ENCODE assay signal across 1 cellular context in the genomic region with DNA sequence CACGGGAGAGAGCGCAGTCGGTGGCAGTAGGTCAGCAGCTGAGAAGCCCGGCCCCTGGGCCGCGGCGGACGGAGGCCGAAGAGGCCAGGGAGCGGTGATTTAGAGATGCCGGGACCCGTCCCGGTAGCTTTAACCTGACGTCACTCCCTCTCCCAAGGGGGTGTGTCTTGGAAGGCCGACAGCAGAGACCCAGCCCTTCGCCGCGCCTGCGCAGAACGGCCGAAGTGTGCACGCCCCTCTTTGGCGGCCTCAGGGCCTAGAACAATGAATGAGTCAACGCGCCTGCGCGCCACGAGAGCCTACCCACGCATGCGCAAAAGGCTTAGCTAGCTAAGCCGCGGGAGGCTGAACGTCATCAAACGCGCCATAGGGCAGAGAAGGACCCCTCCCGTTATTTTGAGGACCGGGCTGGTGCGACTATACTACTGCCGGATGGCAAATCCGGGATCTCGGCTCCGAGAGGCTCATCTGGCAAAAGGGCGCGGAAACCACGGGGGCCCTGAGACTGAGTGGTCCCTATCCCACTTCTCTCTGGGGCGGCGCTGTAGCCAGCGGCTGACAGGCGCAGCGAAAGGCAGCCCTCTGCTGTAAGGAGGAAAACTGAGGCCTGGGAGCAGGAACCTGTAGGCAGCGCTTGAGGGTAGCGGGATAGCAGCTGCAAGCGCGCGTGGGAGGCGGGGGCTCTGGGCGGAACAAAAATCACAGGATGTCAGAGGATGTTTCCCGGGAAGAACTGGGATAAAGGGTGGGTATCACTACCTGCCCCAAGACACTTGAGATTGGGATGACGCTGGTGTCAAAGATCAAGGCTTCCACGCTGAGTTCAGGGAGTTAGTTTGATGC.
A peak's percentile ranks its signal among the peaks of the same experiment; 100 is the strongest.
TF ChIP-seq lines count a peak whose summit lies in the region.

A gene with protein sequence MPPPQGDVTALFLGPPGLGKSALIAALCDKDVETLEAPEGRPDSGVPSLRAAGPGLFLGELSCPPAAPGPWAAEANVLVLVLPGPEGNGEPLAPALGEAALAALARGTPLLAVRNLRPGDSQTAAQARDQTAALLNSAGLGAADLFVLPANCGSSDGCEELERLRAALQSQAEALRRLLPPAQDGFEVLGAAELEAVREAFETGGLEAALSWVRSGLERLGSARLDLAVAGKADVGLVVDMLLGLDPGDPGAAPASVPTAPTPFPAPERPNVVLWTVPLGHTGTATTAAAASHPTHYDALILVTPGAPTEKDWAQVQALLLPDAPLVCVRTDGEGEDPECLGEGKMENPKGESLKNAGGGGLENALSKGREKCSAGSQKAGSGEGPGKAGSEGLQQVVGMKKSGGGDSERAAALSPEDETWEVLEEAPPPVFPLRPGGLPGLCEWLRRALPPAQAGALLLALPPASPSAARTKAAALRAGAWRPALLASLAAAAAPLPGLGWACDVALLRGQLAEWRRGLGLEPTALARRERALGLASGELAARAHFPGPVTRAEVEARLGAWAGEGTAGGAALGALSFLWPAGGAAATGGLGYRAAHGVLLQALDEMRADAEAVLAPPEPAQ (minus strand): TSS at position 136 of the 843 bp plus-strand sequence. CDS start 796 bp downstream, outside the sequence.
A gene with protein sequence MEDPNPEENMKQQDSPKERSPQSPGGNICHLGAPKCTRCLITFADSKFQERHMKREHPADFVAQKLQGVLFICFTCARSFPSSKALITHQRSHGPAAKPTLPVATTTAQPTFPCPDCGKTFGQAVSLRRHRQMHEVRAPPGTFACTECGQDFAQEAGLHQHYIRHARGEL (plus strand): TSS at position 597 of the 843 bp plus-strand sequence. CDS start 514 bp downstream, outside the sequence.

TF ChIP-seq in HepG2, 621 proteins besides CTCF, POLR2A, EP300 and RAD21 (continued from another document and continues in another):
- TF ChIP-seq CAMTA2 (CRISPR knock-in tag; IDR thresholded peaks at IDR 0.05; ENCODE audit: borderline replicate concordance) (no peak), ZNF44 (CRISPR knock-in tag; IDR thresholded peaks at IDR 0.05) (peak; percentile 87), ZNF619 (CRISPR knock-in tag; IDR thresholded peaks at IDR 0.05) (peak; percentile 54; the same call in 1 of the 2 replicates), SIN3B (IDR thresholded peaks at IDR 0.05; ENCODE audit: low read length) (peak; percentile 90), ELF1 (CRISPR knock-in tag; IDR thresholded peaks at IDR 0.05) (peak; percentile 68), ATAD3A (CRISPR knock-in tag; IDR thresholded peaks at IDR 0.05) (no peak), THAP11 (CRISPR knock-in tag; IDR thresholded peaks at IDR 0.05) (peak; percentile 97), ZNF75D (CRISPR knock-in tag; IDR thresholded peaks at IDR 0.05; ENCODE audit: borderline replicate concordance) (no peak), KLF9 (CRISPR knock-in tag; IDR thresholded peaks at IDR 0.05; ENCODE audit: low read depth) (peak; percentile 72; the same call in 1 of the 2 replicates), TGIF2 (CRISPR knock-in tag; IDR thresholded peaks at IDR 0.05) (peak; percentile 35), ZNF124 (CRISPR knock-in tag; IDR thresholded peaks at IDR 0.05) (no peak; the same call in 1 of the 2 replicates), ZNF792 (CRISPR knock-in tag; IDR thresholded peaks at IDR 0.05) (0 out of 2 replicates have a peak, but pooled peaks have one; percentile 20), SRF (IDR thresholded peaks at IDR 0.05; ENCODE audit: low read depth, low read length) (0 out of 2 replicates have a peak, but pooled peaks have one; percentile 45), ELF3 (CRISPR knock-in tag; IDR thresholded peaks at IDR 0.05) (peak; percentile 67; the same call in 1 of the 2 replicates), ZFP36 (IDR thresholded peaks at IDR 0.05; ENCODE audit: borderline replicate concordance, low read depth, low read length, partially characterized antibody) (no peak), ESRRA (CRISPR knock-in tag; IDR thresholded peaks at IDR 0.05; ENCODE audit: low read depth) (peak; percentile 49; the same call in 1 of the 2 replicates), SPEN (CRISPR knock-in tag; IDR thresholded peaks at IDR 0.05; ENCODE audit: low read depth) (peak; percentile 73; the same call in 1 of the 2 replicates), GFI1 (CRISPR knock-in tag; IDR thresholded peaks at IDR 0.05; ENCODE audit: borderline replicate concordance) (peak; percentile 36; the same call in 1 of the 2 replicates), NFKB2 (CRISPR knock-in tag; IDR thresholded peaks at IDR 0.05; ENCODE audit: borderline replicate concordance) (peak; percentile 61; the same call in 1 of the 2 replicates), MAFF (IDR thresholded peaks at IDR 0.05; ENCODE audit: low read depth, low read length) (no peak), JUN (CRISPR knock-in tag; IDR thresholded peaks at IDR 0.05) (peak; percentile 56; the same call in 1 of the 2 replicates), RBFOX2 (IDR thresholded peaks at IDR 0.05; ENCODE audit: low read depth, low read length) (peak; percentile 49; the same call in 1 of the 2 replicates), IRF2 (CRISPR knock-in tag; IDR thresholded peaks at IDR 0.05) (peak; percentile 59; the same call in 1 of the 2 replicates), GABPB1 (CRISPR knock-in tag; IDR thresholded peaks at IDR 0.05) (peak; percentile 80), RFXAP (CRISPR knock-in tag; IDR thresholded peaks at IDR 0.05; ENCODE audit: borderline replicate concordance) (peak; percentile 79; the same call in 1 of the 2 replicates), HNRNPK (IDR thresholded peaks at IDR 0.05; ENCODE audit: low read depth, low read length, poor library complexity, severe bottlenecking) (peak; percentile 29)
- TF ChIP-seq, protein P1, sequence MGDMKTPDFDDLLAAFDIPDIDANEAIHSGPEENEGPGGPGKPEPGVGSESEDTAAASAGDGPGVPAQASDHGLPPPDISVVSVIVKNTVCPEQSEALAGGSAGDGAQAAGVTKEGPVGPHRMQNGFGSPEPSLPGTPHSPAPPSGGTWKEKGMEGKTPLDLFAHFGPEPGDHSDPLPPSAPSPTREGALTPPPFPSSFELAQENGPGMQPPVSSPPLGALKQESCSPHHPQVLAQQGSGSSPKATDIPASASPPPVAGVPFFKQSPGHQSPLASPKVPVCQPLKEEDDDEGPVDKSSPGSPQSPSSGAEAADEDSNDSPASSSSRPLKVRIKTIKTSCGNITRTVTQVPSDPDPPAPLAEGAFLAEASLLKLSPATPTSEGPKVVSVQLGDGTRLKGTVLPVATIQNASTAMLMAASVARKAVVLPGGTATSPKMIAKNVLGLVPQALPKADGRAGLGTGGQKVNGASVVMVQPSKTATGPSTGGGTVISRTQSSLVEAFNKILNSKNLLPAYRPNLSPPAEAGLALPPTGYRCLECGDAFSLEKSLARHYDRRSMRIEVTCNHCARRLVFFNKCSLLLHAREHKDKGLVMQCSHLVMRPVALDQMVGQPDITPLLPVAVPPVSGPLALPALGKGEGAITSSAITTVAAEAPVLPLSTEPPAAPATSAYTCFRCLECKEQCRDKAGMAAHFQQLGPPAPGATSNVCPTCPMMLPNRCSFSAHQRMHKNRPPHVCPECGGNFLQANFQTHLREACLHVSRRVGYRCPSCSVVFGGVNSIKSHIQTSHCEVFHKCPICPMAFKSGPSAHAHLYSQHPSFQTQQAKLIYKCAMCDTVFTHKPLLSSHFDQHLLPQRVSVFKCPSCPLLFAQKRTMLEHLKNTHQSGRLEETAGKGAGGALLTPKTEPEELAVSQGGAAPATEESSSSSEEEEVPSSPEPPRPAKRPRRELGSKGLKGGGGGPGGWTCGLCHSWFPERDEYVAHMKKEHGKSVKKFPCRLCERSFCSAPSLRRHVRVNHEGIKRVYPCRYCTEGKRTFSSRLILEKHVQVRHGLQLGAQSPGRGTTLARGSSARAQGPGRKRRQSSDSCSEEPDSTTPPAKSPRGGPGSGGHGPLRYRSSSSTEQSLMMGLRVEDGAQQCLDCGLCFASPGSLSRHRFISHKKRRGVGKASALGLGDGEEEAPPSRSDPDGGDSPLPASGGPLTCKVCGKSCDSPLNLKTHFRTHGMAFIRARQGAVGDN (CRISPR knock-in tag; IDR thresholded peaks at IDR 0.05) = peak; percentile 75
- TF ChIP-seq, protein P2, sequence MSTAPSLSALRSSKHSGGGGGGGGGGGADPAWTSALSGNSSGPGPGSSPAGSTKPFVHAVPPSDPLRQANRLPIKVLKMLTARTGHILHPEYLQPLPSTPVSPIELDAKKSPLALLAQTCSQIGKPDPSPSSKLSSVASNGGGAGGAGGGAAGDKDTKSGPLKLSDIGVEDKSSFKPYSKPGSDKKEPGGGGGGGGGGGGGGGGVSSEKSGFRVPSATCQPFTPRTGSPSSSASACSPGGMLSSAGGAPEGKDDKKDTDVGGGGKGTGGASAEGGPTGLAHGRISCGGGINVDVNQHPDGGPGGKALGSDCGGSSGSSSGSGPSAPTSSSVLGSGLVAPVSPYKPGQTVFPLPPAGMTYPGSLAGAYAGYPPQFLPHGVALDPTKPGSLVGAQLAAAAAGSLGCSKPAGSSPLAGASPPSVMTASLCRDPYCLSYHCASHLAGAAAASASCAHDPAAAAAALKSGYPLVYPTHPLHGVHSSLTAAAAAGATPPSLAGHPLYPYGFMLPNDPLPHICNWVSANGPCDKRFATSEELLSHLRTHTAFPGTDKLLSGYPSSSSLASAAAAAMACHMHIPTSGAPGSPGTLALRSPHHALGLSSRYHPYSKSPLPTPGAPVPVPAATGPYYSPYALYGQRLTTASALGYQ (CRISPR knock-in tag; IDR thresholded peaks at IDR 0.05) = 0 out of 2 replicates have a peak, but pooled peaks have one; percentile 30
- TF ChIP-seq, protein P3, sequence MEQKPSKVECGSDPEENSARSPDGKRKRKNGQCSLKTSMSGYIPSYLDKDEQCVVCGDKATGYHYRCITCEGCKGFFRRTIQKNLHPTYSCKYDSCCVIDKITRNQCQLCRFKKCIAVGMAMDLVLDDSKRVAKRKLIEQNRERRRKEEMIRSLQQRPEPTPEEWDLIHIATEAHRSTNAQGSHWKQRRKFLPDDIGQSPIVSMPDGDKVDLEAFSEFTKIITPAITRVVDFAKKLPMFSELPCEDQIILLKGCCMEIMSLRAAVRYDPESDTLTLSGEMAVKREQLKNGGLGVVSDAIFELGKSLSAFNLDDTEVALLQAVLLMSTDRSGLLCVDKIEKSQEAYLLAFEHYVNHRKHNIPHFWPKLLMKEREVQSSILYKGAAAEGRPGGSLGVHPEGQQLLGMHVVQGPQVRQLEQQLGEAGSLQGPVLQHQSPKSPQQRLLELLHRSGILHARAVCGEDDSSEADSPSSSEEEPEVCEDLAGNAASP (CRISPR knock-in tag; IDR thresholded peaks at IDR 0.05; ENCODE audit: borderline replicate concordance) = 0 out of 2 replicates have a peak, but pooled peaks have one; percentile 11
- TF ChIP-seq, protein P4, sequence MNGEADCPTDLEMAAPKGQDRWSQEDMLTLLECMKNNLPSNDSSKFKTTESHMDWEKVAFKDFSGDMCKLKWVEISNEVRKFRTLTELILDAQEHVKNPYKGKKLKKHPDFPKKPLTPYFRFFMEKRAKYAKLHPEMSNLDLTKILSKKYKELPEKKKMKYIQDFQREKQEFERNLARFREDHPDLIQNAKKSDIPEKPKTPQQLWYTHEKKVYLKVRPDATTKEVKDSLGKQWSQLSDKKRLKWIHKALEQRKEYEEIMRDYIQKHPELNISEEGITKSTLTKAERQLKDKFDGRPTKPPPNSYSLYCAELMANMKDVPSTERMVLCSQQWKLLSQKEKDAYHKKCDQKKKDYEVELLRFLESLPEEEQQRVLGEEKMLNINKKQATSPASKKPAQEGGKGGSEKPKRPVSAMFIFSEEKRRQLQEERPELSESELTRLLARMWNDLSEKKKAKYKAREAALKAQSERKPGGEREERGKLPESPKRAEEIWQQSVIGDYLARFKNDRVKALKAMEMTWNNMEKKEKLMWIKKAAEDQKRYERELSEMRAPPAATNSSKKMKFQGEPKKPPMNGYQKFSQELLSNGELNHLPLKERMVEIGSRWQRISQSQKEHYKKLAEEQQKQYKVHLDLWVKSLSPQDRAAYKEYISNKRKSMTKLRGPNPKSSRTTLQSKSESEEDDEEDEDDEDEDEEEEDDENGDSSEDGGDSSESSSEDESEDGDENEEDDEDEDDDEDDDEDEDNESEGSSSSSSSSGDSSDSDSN (CRISPR knock-in tag; IDR thresholded peaks at IDR 0.05) = peak; percentile 74
- TF ChIP-seq, protein P5, sequence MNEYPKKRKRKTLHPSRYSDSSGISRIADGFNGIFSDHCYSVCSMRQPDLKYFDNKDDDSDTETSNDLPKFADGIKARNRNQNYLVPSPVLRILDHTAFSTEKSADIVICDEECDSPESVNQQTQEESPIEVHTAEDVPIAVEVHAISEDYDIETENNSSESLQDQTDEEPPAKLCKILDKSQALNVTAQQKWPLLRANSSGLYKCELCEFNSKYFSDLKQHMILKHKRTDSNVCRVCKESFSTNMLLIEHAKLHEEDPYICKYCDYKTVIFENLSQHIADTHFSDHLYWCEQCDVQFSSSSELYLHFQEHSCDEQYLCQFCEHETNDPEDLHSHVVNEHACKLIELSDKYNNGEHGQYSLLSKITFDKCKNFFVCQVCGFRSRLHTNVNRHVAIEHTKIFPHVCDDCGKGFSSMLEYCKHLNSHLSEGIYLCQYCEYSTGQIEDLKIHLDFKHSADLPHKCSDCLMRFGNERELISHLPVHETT (CRISPR knock-in tag; conservative IDR thresholded peaks at IDR 0.05) = peak; percentile 97
- TF ChIP-seq, protein P6, sequence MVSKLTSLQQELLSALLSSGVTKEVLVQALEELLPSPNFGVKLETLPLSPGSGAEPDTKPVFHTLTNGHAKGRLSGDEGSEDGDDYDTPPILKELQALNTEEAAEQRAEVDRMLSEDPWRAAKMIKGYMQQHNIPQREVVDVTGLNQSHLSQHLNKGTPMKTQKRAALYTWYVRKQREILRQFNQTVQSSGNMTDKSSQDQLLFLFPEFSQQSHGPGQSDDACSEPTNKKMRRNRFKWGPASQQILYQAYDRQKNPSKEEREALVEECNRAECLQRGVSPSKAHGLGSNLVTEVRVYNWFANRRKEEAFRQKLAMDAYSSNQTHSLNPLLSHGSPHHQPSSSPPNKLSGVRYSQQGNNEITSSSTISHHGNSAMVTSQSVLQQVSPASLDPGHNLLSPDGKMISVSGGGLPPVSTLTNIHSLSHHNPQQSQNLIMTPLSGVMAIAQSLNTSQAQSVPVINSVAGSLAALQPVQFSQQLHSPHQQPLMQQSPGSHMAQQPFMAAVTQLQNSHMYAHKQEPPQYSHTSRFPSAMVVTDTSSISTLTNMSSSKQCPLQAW (CRISPR knock-in tag; IDR thresholded peaks at IDR 0.05) = peak; percentile 94
- TF ChIP-seq, protein P7, sequence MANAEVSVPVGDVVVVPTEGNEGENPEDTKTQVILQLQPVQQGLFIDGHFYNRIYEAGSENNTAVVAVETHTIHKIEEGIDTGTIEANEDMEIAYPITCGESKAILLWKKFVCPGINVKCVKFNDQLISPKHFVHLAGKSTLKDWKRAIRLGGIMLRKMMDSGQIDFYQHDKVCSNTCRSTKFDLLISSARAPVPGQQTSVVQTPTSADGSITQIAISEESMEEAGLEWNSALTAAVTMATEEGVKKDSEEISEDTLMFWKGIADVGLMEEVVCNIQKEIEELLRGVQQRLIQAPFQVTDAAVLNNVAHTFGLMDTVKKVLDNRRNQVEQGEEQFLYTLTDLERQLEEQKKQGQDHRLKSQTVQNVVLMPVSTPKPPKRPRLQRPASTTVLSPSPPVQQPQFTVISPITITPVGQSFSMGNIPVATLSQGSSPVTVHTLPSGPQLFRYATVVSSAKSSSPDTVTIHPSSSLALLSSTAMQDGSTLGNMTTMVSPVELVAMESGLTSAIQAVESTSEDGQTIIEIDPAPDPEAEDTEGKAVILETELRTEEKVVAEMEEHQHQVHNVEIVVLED (CRISPR knock-in tag; IDR thresholded peaks at IDR 0.05; ENCODE audit: borderline replicate concordance) = peak; percentile 83
- TF ChIP-seq, protein P8, sequence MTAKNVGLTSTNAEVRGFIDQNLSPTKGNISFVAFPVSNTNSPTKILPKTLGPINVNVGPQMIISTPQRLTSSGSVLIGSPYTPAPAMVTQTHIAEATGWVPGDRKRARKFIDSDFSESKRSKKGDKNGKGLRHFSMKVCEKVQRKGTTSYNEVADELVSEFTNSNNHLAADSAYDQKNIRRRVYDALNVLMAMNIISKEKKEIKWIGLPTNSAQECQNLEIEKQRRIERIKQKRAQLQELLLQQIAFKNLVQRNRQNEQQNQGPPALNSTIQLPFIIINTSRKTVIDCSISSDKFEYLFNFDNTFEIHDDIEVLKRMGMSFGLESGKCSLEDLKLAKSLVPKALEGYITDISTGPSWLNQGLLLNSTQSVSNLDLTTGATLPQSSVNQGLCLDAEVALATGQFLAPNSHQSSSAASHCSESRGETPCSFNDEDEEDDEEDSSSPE (CRISPR knock-in tag; IDR thresholded peaks at IDR 0.05) = peak; percentile 81
